In genomic region chr4:123811763-123812390, GRCh38 we compare ENCODE assay signal across 8 cellular contexts.
DNase-seq lines count a peak whose midpoint lies in the region; ATAC-seq and TF ChIP-seq lines count a peak whose summit lies in the region.
"Had no signal": no experiment of that assay in that cellular context is flagged by ENCODE, and none has a peak within 500 bp of the region (broad histone marks: within the 10 kb centered on the region; RNA-seq: fewer than 3 reads in every experiment).

No MANE protein-coding gene starts in this region.

- 65% methylated on average over 11 of the region's 11 CpGs for WGBS in right cardiac atrium
- 71 to 79% methylated on average over 11 of the region's 11 CpGs for WGBS in thyroid gland, 2 donors

- peak; percentile 50 for ATAC-seq in GM19043 (IDR thresholded peaks at IDR 0.05; ENCODE audit: low read depth, unreplicated experiment)
- ATAC-seq in HG03060 (IDR thresholded peaks at IDR 0.05; ENCODE audit: low read depth, unreplicated experiment), result peak; percentile 65
- ATAC-seq in gastrocnemius medialis, result peak; percentile 28 to 68
- no peak for ATAC-seq in right cardiac atrium

- H3K9ac ChIP-seq in adipocyte (ENCODE audit: low read length), result peak overlapping the region; percentile 58

- H3K27ac ChIP-seq in gastrocnemius medialis (peak overlapping the region; percentile 8 to 67 (median 52)), right cardiac atrium (ENCODE audit: low read length) (no peak overlapping the region), thyroid gland (no peak overlapping the region)

- no peak for DNase-seq in adipocyte (ENCODE audit: low read depth)
- no peak for DNase-seq in gastrocnemius medialis
- no peak for DNase-seq in right cardiac atrium
- DNase-seq in thyroid gland, result no peak
- no peak for DNase-seq in NCI-H2227 (lab: John Stamatoyannopoulos, UW; ENCODE audit: unreplicated experiment)
- DNase-seq: NCI-H524 had no signal

- H3K4me3 ChIP-seq in adipocyte (ENCODE audit: low read length) (peak overlapping the region; percentile 66), gastrocnemius medialis (peak overlapping the region; percentile 24 to 42 (median 38)), right cardiac atrium (ENCODE audit: low read length) (no peak overlapping the region), thyroid gland (replicated peaks in 1 of 3) (no peak overlapping the region)

- H3K9me3 ChIP-seq in adipocyte (ENCODE audit: control insufficient read depth, low read length) (no peaks in the 10 kb centered on the region), gastrocnemius medialis (no peaks in the 10 kb centered on the region), right cardiac atrium (ENCODE audit: control insufficient read depth, low read length) (no peaks in the 10 kb centered on the region), thyroid gland (no peaks in the 10 kb centered on the region)

- H3K4me1 ChIP-seq in adipocyte (ENCODE audit: control insufficient read depth, insufficient read depth, low read length) (peaks cover 11% of the 10 kb centered on the region), gastrocnemius medialis (peaks cover 31 to 39% of the 10 kb centered on the region in 2 donors), right cardiac atrium (ENCODE audit: control insufficient read depth, insufficient read depth, low read length) (no peaks in the 10 kb centered on the region), thyroid gland (no peaks in the 10 kb centered on the region)

- TF ChIP-seq POLR2A in gastrocnemius medialis (IDR thresholded peaks at IDR 0.05) (no peak), thyroid gland (IDR thresholded peaks at IDR 0.05) (no peak)

- TF ChIP-seq CTCF in gastrocnemius medialis (IDR thresholded peaks at IDR 0.05 in 4 of 5, conservative IDR thresholded peaks at IDR 0.05 in 1 of 5), result no peak
- TF ChIP-seq CTCF in thyroid gland (IDR thresholded peaks at IDR 0.05), result no peak

- intact Hi-C loops in gastrocnemius medialis (cut with DNase I; ENCODE audit: low total_unique reads), result no loop called here
- intact Hi-C loops in right cardiac atrium (cut with DNase I), result no loop called here
- intact Hi-C loops in thyroid gland (cut with DNase I), result no loop called here

- no peaks in the 10 kb centered on the region for H3K36me3 ChIP-seq in adipocyte (ENCODE audit: control insufficient read depth, insufficient read depth, low read length, severe bottlenecking)
- H3K36me3 ChIP-seq in gastrocnemius medialis, result no peaks in the 10 kb centered on the region
- no peaks in the 10 kb centered on the region for H3K36me3 ChIP-seq in thyroid gland

- H3K27me3 ChIP-seq in adipocyte (replicated peaks; ENCODE audit: control insufficient read depth, insufficient read depth, low read length), result no peaks in the 10 kb centered on the region
- H3K27me3 ChIP-seq in gastrocnemius medialis, result no peaks in the 10 kb centered on the region
- H3K27me3 ChIP-seq in right cardiac atrium (ENCODE audit: control insufficient read depth, insufficient read depth), result no peaks in the 10 kb centered on the region
- no peaks in the 10 kb centered on the region for H3K27me3 ChIP-seq in thyroid gland

- in situ Hi-C loops in gastrocnemius medialis (cut with MboI; ENCODE audit: low sequenced_read_pairs in 4 of 4), result no loop called here

Comparison
In these comparisons a context has a peak if more than half of its experiments do, and no peak if none do; other contexts are left out.
1. ATAC-seq: peak in GM19043 (single experiment), HG03060 (single experiment) and gastrocnemius medialis (2 of 2); none in right cardiac atrium (0 of 2).
2. H3K4me3 ChIP-seq: peak in adipocyte (single experiment) and gastrocnemius medialis (4 of 4); none in right cardiac atrium (single experiment) and thyroid gland (0 of 3).
3. H3K27ac ChIP-seq: peak in gastrocnemius medialis (4 of 4); none in right cardiac atrium (single experiment) and thyroid gland (0 of 3).